ENCODE assay signal across 12 cellular contexts in genomic region chr22:37842015-37842793, GRCh38. TPM values are rescaled to one million over a fixed set of nuclear protein-coding genes. Genes with fewer than 3 reads are reported as not detected.
DNase-seq lines count a peak whose midpoint lies in the region; ATAC-seq, FAIRE-seq and TF ChIP-seq lines count a peak whose summit lies in the region.
"Had no signal": no experiment of that assay in that cellular context is flagged by ENCODE, and none has a peak within 500 bp of the region (broad histone marks: within the 10 kb centered on the region; RNA-seq: fewer than 3 reads in every experiment).

No MANE protein-coding gene starts in this region.

- no peaks in the 10 kb centered on the region for H3K9me2 ChIP-seq in DOHH2 (replicated peaks; ENCODE audit: control insufficient read depth, low read length)

- ATAC-seq in activated CD8-positive, alpha-beta T cell treated with anti-CD3 and anti-CD28 coated beads, Interleukin-2, amount 10 ng/mL, durations not matched to agents 7 days and 5 days = no peak
- ATAC-seq in GM18502 (IDR thresholded peaks at IDR 0.05; ENCODE audit: poor library complexity, unreplicated experiment) = no peak
- ATAC-seq in activated CD4-positive, CD25-positive, alpha-beta regulatory T cell treated with anti-CD3 and anti-CD28 coated beads, Interleukin-2, amount 50 U/mL, for 24 hours = no peak
- ATAC-seq: right cardiac atrium had no signal

- no peak for FAIRE-seq in kidney (lab: Jason Lieb, UNC)
- FAIRE-seq: TTC549 had no signal

- no peak overlapping the region for H3K27ac Mint-ChIP-seq in activated CD8-positive, alpha-beta T cell treated with anti-CD3 and anti-CD28 coated beads, Interleukin-2, amount 10 ng/mL, durations not matched to agents 7 days and 5 days

- H3K36me3 ChIP-seq in DOHH2 (ENCODE audit: control insufficient read depth, low read length) (peaks cover 25% of the 10 kb centered on the region), kidney (ENCODE audit: control insufficient read depth in 1 of 2, insufficient read depth in 2 of 2, low read length in 2 of 2) (peaks cover 14 to 18% of the 10 kb centered on the region in 2 donors)

- peak overlapping the region; percentile 96 for H3K4me3 ChIP-seq in DOHH2 (ENCODE audit: low read length)
- H3K4me3 ChIP-seq in kidney (ENCODE audit: low read length in 2 of 2) = peak overlapping the region; percentile 15 to 20

- no peaks in the 10 kb centered on the region for H3K27me3 ChIP-seq in DOHH2 (ENCODE audit: control insufficient read depth, low read length)

- intact Hi-C loops in kidney (cut with DNase I) = no loop called here

- CTCF ChIA-PET in activated CD8-positive, alpha-beta T cell treated with anti-CD3 and anti-CD28 coated beads, Interleukin-2, amount 10 ng/mL, durations not matched to agents 7 days and 5 days (lab: Charles Lee) = interaction anchor here (1.1 to 4.1 kb wide), 2 partner anchors 21 to 24 kb away, joined by 3 to 29 read pairs; no protein-coding TSS in a partner anchor

- H3K27ac ChIP-seq in 22Rv1 (peak overlapping the region; percentile 97; the same call in 1 of the 2 replicates), DOHH2 (ENCODE audit: low read depth, low read length) (no peak overlapping the region), kidney (ENCODE audit: low read depth in 2 of 2, low read length in 2 of 2) (no peak overlapping the region)

- peaks cover 35% of the 10 kb centered on the region for H3K79me2 ChIP-seq in DOHH2 (ENCODE audit: control insufficient read depth, low read length)

- H3K9me3 Mint-ChIP-seq in activated CD8-positive, alpha-beta T cell treated with anti-CD3 and anti-CD28 coated beads, Interleukin-2, amount 10 ng/mL, durations not matched to agents 7 days and 5 days (ENCODE audit: insufficient read depth) = peaks cover 2% of the 10 kb centered on the region

- no peak for DNase-seq in activated CD8-positive, alpha-beta T cell treated with anti-CD3 and anti-CD28 coated beads, Interleukin-2, amount 10 ng/mL, durations not matched to agents 7 days and 5 days
- DNase-seq in kidney (peak; percentile 20), DMS 273 (lab: John Stamatoyannopoulos, UW; ENCODE audit: unreplicated experiment) (no peak)
- DNase-seq in effector CD8-positive, alpha-beta T cell (lab: John Stamatoyannopoulos, UW) = no peak
- DNase-seq: NCI-H82, right cardiac atrium had no signal

- no peak for TF ChIP-seq CTCF in 22Rv1 (IDR thresholded peaks at IDR 0.05)
- no peak for TF ChIP-seq CTCF in DOHH2 (IDR thresholded peaks at IDR 0.05; ENCODE audit: low read depth, low read length, poor library complexity, severe bottlenecking)
- TF ChIP-seq CTCF in kidney (IDR thresholded peaks at IDR 0.05; ENCODE audit: borderline replicate concordance, extremely low read depth, insufficient read depth) = no peak

- peaks cover 22% of the 10 kb centered on the region for H3F3A ChIP-seq in DOHH2 (ENCODE audit: control insufficient read depth, insufficient read depth)

- POLR2A ChIA-PET in activated CD8-positive, alpha-beta T cell treated with anti-CD3 and anti-CD28 coated beads, Interleukin-2, amount 10 ng/mL, durations not matched to agents 7 days and 5 days (lab: Charles Lee) = interaction anchor here (1.4 kb wide), 1 partner anchor 12 kb away, joined by 4 read pairs; no protein-coding TSS in a partner anchor

- peaks cover 7% of the 10 kb centered on the region; the same call in 1 of the 2 replicates for H3K9me3 ChIP-seq in DOHH2 (ENCODE audit: control insufficient read depth, insufficient read depth, low read length)
- H3K9me3 ChIP-seq in kidney (ENCODE audit: control insufficient read depth in 1 of 2, low read length in 2 of 2) = no peaks in the 10 kb centered on the region

- H3K27me3 Mint-ChIP-seq in activated CD8-positive, alpha-beta T cell treated with anti-CD3 and anti-CD28 coated beads, Interleukin-2, amount 10 ng/mL, durations not matched to agents 7 days and 5 days (ENCODE audit: low read depth) = no peaks in the 10 kb centered on the region

- H3K4me2 ChIP-seq in DOHH2 (ENCODE audit: low read length) = peak overlapping the region; percentile 82

- no peak overlapping the region for H3K9ac ChIP-seq in kidney (ENCODE audit: low read length in 2 of 2)

- peaks cover 33% of the 10 kb centered on the region for H3K36me3 Mint-ChIP-seq in activated CD8-positive, alpha-beta T cell treated with anti-CD3 and anti-CD28 coated beads, Interleukin-2, amount 10 ng/mL, durations not matched to agents 7 days and 5 days (ENCODE audit: low read depth)

- H3K4me1 Mint-ChIP-seq in activated CD8-positive, alpha-beta T cell treated with anti-CD3 and anti-CD28 coated beads, Interleukin-2, amount 10 ng/mL, durations not matched to agents 7 days and 5 days (ENCODE audit: low read depth) = peaks cover 20% of the 10 kb centered on the region

- H4K20me1 ChIP-seq in DOHH2 (ENCODE audit: control insufficient read depth, insufficient read depth, low read depth, low read length) = no peaks in the 10 kb centered on the region

- peaks cover 19% of the 10 kb centered on the region for H3K4me1 ChIP-seq in DOHH2 (ENCODE audit: control insufficient read depth, low read length)
- H3K4me1 ChIP-seq in kidney (ENCODE audit: control insufficient read depth in 1 of 2, insufficient read depth in 1 of 2, low read depth in 1 of 2, low read length in 2 of 2) = peaks cover 0 to 9% of the 10 kb centered on the region in 2 donors

- peak overlapping the region; percentile 84 for H3K4me3 Mint-ChIP-seq in activated CD8-positive, alpha-beta T cell treated with anti-CD3 and anti-CD28 coated beads, Interleukin-2, amount 10 ng/mL, durations not matched to agents 7 days and 5 days

RNA-seq across cellular contexts. Expression of gene ANKRD54, which starts 1.9 kb away (rescaled TPM):
- total RNA-seq in activated CD8-positive, alpha-beta T cell treated with anti-CD3 and anti-CD28 coated beads, Interleukin-2, amount 10 ng/mL, durations not matched to agents 7 days and 5 days = 10 to 100 TPM; 28.6 to 29.9 TPM
- total RNA-seq in kidney = 21.3 TPM
- 26.6 TPM for polyA plus RNA-seq in kidney (ENCODE audit: insufficient read depth, low read depth, low replicate concordance)

RNA-seq across cellular contexts. Expression of gene EIF3L, which starts 7.0 kb away (rescaled TPM):
- total RNA-seq in activated CD8-positive, alpha-beta T cell treated with anti-CD3 and anti-CD28 coated beads, Interleukin-2, amount 10 ng/mL, durations not matched to agents 7 days and 5 days = 100 to 1,000 TPM; 391 to 410 TPM
- total RNA-seq in kidney = 352 TPM
- polyA plus RNA-seq in kidney (ENCODE audit: insufficient read depth, low read depth, low replicate concordance) = 376 TPM

RNA-seq across cellular contexts. Expression of gene GALR3, which starts 19.0 kb away (rescaled TPM):
- total RNA-seq in activated CD8-positive, alpha-beta T cell treated with anti-CD3 and anti-CD28 coated beads, Interleukin-2, amount 10 ng/mL, durations not matched to agents 7 days and 5 days = under 1 TPM in 1 of 2 experiments, not detected in 1; 0.24 TPM
- total RNA-seq in kidney = not detected
- polyA plus RNA-seq in kidney (ENCODE audit: insufficient read depth, low read depth, low replicate concordance) = not detected
- total RNA-seq: M059J, right cardiac atrium had no signal
- polyA plus RNA-seq: right cardiac atrium had no signal

RNA-seq across cellular contexts. Expression of gene GCAT, which starts 34.5 kb away (rescaled TPM):
- 10 to 100 TPM; 14.3 to 18.3 TPM for total RNA-seq in activated CD8-positive, alpha-beta T cell treated with anti-CD3 and anti-CD28 coated beads, Interleukin-2, amount 10 ng/mL, durations not matched to agents 7 days and 5 days
- 8.9 TPM for total RNA-seq in kidney
- 35.9 TPM for polyA plus RNA-seq in kidney (ENCODE audit: insufficient read depth, low read depth, low replicate concordance)
